In the genomic region with DNA sequence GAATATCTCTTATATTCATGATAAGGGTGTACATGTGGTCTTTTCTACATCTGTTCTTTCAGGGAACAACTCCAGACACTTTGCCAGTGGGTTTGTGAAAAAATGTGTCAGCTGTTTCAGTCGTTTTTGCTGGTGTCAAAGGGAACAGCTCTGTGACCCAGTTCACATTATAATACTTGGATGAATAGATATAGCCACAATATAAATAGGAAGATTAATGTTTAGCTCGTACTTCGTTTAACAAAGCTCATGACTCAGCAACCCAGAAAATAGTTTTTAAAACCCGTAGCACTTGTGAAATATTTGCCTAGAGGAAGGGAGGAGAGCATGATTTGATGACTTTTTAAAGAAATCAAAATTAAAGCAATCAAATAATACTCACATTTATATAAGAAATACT, we compare ENCODE assay signal across 15 cellular contexts. TPM values are rescaled to one million over a fixed set of nuclear protein-coding genes. Genes with fewer than 3 reads are reported as not detected.
DNase-seq lines count a peak whose midpoint lies in the region; ATAC-seq and TF ChIP-seq lines count a peak whose summit lies in the region.
"Had no signal": no experiment of that assay in that cellular context is flagged by ENCODE, and none has a peak within 500 bp of the region (broad histone marks: within the 10 kb centered on the region; RNA-seq: fewer than 3 reads in every experiment).

No MANE protein-coding gene starts in this region.

- no peak for TF ChIP-seq CTCF in mucosa of descending colon (IDR thresholded peaks at IDR 0.05)

- DNase-seq in ACHN (peak; percentile 83), adipocyte (ENCODE audit: low read depth) (peak; percentile 15), fibroblast of peridontal ligament (ENCODE audit: extremely low read depth) (peak; percentile 60), mucosa of descending colon (no peak), epidermal melanocyte (ENCODE audit: insufficient read length, low spot score) (no peak), HUDEP-2 (lab: John Stamatoyannopoulos, UW; ENCODE audit: unreplicated experiment in 76 of 76) (no peak)
- DNase-seq in stimulated activated CD4-positive, alpha-beta T cell treated with anti-CD3 and anti-CD28 coated beads, Interleukin-12 subunit alpha, Interleukin-12 subunit beta, amount 100 ng/mL, for 4 hours: no peak
- DNase-seq: activated T-cell treated with anti-CD3 and anti-CD28 coated beads, Interleukin-2, amount 50 U/mL, for 72 hours; brain microvascular endothelial cell; C1 segment of cervical spinal cord; MG63; NCI-H1436 treated with DMSO at 0.1 percent for 48 hours; nephron progenitor cell; psoas muscle had no signal

- no peaks in the 10 kb centered on the region for H3K9me3 ChIP-seq in adipocyte (ENCODE audit: control insufficient read depth, low read length)
- no peaks in the 10 kb centered on the region for H3K9me3 ChIP-seq in mucosa of descending colon
- H3K9me3 ChIP-seq: MG63, psoas muscle had no signal

- peak overlapping the region; percentile 63 for H3K9ac ChIP-seq in adipocyte (ENCODE audit: low read length)

- intact Hi-C loops in mucosa of descending colon (cut with DNase I, micrococcal nuclease): loop anchor here in 1 of 2 donors (5.0 kb wide), 2 partner anchors 191 to 511 kb away; partner anchors contain the start of gene PDS5A

- no peaks in the 10 kb centered on the region for H3K27me3 ChIP-seq in adipocyte (replicated peaks; ENCODE audit: control insufficient read depth, insufficient read depth, low read length)
- H3K27me3 ChIP-seq: brain microvascular endothelial cell, MG63 had no signal

- in situ Hi-C loops in ACHN (cut with HindIII; ENCODE audit: low pct_ligation_motif_present, low pct_unique_long_range_greater_than_20kb, low sequenced_read_pairs): no loop called here

- ATAC-seq in mucosa of descending colon (peak; percentile 80), GM18870 (IDR thresholded peaks at IDR 0.05; ENCODE audit: unreplicated experiment) (no peak)
- ATAC-seq: activated T-cell treated with anti-CD3 and anti-CD28 coated beads, Interleukin-2, amount 50 U/mL, for 72 hours; psoas muscle had no signal

- peaks cover 22% of the 10 kb centered on the region for H3K36me3 ChIP-seq in adipocyte (ENCODE audit: control insufficient read depth, insufficient read depth, low read length, severe bottlenecking)
- H3K36me3 ChIP-seq in mucosa of descending colon (ENCODE audit: low read depth): no peaks in the 10 kb centered on the region

- peaks cover 26% of the 10 kb centered on the region for H3K4me1 ChIP-seq in adipocyte (ENCODE audit: control insufficient read depth, insufficient read depth, low read length)
- peaks cover 7% of the 10 kb centered on the region for H3K4me1 ChIP-seq in mucosa of descending colon (ENCODE audit: low read depth)
- H3K4me1 ChIP-seq: psoas muscle had no signal

- no peak overlapping the region for H3K4me3 ChIP-seq in adipocyte (ENCODE audit: low read length)
- H3K4me3 ChIP-seq in mucosa of descending colon: no peak overlapping the region
- H3K4me3 ChIP-seq: MG63, psoas muscle had no signal

RNA-seq across cellular contexts. Expression of gene LIAS, which starts 7.9 kb away (rescaled TPM):
- 10 to 100 TPM; 16.5 to 30.1 (median 22.4) TPM for total RNA-seq in mucosa of descending colon

RNA-seq across cellular contexts. Expression of gene RPL9, which starts 8.0 kb away (rescaled TPM):
- 1,000 to 10,000 TPM in 2 of 3 donors, 100 to 1,000 TPM in 1; 771 to 1,260 (median 1,019) TPM for total RNA-seq in mucosa of descending colon

Comparison
In these comparisons a context has a peak if more than half of its experiments do, and no peak if none do; other contexts are left out.
1. DNase-seq: peak in ACHN (single experiment), adipocyte (single experiment) and fibroblast of peridontal ligament (single experiment); none in mucosa of descending colon (0 of 3), epidermal melanocyte (single experiment), stimulated activated CD4-positive, alpha-beta T cell treated with anti-CD3 and anti-CD28 coated beads, Interleukin-12 subunit alpha, Interleukin-12 subunit beta, amount 100 ng/mL, for 4 hours (single experiment) and HUDEP-2 (0 of 76).